In the genomic region with DNA sequence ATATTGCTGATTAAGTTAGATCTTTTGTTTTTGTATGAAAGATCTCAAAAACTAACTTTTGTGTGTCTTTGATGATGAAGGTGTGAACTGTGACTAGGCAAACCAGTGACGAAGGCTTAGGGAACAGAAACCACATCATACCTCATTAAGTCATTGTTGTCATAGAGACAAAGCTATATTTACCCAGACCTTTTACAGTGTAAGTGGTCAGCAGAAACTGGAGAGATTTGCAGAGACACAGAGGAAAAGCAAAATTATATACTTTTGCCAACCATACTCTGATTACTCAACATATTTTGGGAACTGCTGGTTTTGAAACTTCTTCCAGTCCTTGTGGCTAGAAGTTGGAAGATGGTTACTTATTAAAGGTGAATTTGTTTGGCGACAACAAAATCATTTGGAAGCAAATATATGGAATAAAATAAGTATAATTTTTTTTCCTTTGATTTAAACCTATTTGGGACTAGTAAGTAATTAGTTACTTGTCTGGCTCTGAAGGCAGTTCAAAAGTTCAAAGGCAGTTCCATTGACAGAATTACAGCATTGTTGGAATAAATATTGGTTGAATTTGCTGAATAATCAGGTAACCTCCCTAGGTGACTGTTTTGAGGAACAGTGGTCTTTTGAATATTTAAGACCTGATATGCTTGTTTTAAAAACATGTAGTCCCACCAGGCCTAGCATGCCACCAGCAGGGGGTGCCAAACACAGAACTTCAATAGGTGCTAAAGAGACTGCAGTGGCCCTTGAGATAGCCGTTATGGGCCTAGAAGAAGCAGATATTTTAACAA, we compare ENCODE assay signal across 2 cellular contexts.
A peak's percentile ranks its signal among the peaks of the same experiment; 100 is the strongest.
TF ChIP-seq lines count a peak whose summit lies in the region.

No MANE protein-coding gene starts in this region.

TF ChIP-seq in HEK293, 187 proteins besides CTCF, POLR2A, EP300 and RAD21 (continued from another document):
- TF ChIP-seq, protein P1, sequence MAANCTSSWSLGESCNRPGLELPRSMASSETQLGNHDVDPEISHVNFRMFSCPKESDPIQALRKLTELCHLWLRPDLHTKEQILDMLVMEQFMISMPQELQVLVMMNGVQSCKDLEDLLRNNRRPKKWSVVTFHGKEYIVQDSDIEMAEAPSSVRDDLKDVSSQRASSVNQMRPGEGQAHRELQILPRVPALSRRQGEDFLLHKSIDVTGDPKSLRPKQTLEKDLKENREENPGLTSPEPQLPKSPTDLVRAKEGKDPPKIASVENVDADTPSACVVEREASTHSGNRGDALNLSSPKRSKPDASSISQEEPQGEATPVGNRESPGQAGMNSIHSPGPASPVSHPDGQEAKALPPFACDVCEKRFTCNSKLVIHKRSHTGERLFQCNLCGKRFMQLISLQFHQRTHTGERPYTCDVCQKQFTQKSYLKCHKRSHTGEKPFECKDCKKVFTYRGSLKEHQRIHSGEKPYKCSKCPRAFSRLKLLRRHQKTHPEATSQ (tag by site-specific recombination; IDR thresholded peaks at IDR 0.05) = no peak
- TF ChIP-seq ZNF239 (tag by site-specific recombination; IDR thresholded peaks at IDR 0.05) = no peak
- no peak for TF ChIP-seq ZNF76 (tag by site-specific recombination; IDR thresholded peaks at IDR 0.05; ENCODE audit: borderline replicate concordance, low read depth)
- TF ChIP-seq ZNF138 (tag by site-specific recombination; IDR thresholded peaks at IDR 0.05; ENCODE audit: borderline replicate concordance) = no peak
- TF ChIP-seq, protein P2, sequence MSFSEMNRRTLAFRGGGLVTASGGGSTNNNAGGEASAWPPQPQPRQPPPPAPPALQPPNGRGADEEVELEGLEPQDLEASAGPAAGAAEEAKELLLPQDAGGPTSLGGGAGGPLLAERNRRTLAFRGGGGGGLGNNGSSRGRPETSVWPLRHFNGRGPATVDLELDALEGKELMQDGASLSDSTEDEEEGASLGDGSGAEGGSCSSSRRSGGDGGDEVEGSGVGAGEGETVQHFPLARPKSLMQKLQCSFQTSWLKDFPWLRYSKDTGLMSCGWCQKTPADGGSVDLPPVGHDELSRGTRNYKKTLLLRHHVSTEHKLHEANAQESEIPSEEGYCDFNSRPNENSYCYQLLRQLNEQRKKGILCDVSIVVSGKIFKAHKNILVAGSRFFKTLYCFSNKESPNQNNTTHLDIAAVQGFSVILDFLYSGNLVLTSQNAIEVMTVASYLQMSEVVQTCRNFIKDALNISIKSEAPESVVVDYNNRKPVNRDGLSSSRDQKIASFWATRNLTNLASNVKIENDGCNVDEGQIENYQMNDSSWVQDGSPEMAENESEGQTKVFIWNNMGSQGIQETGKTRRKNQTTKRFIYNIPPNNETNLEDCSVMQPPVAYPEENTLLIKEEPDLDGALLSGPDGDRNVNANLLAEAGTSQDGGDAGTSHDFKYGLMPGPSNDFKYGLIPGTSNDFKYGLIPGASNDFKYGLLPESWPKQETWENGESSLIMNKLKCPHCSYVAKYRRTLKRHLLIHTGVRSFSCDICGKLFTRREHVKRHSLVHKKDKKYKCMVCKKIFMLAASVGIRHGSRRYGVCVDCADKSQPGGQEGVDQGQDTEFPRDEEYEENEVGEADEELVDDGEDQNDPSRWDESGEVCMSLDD (tag by site-specific recombination; IDR thresholded peaks at IDR 0.05) = no peak
- no peak for TF ChIP-seq ZNF521 (tag by site-specific recombination; IDR thresholded peaks at IDR 0.05)
- TF ChIP-seq, protein P3, sequence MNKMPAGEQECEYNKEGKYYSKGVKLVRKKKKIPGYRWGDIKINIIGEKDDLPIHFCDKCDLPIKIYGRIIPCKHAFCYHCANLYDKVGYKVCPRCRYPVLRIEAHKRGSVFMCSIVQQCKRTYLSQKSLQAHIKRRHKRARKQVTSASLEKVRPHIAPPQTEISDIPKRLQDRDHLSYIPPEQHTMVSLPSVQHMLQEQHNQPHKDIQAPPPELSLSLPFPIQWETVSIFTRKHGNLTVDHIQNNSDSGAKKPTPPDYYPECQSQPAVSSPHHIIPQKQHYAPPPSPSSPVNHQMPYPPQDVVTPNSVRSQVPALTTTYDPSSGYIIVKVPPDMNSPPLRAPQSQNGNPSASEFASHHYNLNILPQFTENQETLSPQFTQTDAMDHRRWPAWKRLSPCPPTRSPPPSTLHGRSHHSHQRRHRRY (tag by site-specific recombination; IDR thresholded peaks at IDR 0.05) = no peak
- TF ChIP-seq, protein P4, sequence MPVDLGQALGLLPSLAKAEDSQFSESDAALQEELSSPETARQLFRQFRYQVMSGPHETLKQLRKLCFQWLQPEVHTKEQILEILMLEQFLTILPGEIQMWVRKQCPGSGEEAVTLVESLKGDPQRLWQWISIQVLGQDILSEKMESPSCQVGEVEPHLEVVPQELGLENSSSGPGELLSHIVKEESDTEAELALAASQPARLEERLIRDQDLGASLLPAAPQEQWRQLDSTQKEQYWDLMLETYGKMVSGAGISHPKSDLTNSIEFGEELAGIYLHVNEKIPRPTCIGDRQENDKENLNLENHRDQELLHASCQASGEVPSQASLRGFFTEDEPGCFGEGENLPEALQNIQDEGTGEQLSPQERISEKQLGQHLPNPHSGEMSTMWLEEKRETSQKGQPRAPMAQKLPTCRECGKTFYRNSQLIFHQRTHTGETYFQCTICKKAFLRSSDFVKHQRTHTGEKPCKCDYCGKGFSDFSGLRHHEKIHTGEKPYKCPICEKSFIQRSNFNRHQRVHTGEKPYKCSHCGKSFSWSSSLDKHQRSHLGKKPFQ (tag by site-specific recombination; IDR thresholded peaks at IDR 0.05) = peak; percentile 74
- TF ChIP-seq, protein P5, sequence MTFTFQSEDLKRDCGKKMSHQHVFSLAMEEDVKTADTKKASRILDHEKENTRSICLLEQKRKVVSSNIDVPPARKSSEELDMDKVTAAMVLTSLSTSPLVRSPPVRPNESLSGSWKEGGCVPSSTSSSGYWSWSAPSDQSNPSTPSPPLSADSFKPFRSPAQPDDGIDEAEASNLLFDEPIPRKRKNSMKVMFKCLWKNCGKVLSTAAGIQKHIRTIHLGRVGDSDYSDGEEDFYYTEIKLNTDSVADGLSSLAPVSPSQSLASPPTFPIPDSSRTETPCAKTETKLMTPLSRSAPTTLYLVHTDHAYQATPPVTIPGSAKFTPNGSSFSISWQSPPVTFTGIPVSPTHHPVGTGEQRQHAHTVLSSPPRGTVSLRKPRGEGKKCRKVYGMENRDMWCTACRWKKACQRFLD (tag by site-specific recombination; IDR thresholded peaks at IDR 0.05) = no peak
- TF ChIP-seq, protein P6, sequence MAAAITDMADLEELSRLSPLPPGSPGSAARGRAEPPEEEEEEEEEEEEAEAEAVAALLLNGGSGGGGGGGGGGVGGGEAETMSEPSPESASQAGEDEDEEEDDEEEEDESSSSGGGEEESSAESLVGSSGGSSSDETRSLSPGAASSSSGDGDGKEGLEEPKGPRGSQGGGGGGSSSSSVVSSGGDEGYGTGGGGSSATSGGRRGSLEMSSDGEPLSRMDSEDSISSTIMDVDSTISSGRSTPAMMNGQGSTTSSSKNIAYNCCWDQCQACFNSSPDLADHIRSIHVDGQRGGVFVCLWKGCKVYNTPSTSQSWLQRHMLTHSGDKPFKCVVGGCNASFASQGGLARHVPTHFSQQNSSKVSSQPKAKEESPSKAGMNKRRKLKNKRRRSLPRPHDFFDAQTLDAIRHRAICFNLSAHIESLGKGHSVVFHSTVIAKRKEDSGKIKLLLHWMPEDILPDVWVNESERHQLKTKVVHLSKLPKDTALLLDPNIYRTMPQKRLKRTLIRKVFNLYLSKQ (tag by site-specific recombination; IDR thresholded peaks at IDR 0.05; ENCODE audit: borderline replicate concordance) = no peak

TF ChIP-seq in K562, 482 proteins besides CTCF, POLR2A, EP300 and RAD21 (continued from another document and continues in another):
- no peak for TF ChIP-seq HEY1 (CRISPR knock-in tag; IDR thresholded peaks at IDR 0.05; ENCODE audit: borderline replicate concordance)
- TF ChIP-seq ZNF124 (CRISPR knock-in tag; IDR thresholded peaks at IDR 0.05) = no peak
- TF ChIP-seq, protein P7, sequence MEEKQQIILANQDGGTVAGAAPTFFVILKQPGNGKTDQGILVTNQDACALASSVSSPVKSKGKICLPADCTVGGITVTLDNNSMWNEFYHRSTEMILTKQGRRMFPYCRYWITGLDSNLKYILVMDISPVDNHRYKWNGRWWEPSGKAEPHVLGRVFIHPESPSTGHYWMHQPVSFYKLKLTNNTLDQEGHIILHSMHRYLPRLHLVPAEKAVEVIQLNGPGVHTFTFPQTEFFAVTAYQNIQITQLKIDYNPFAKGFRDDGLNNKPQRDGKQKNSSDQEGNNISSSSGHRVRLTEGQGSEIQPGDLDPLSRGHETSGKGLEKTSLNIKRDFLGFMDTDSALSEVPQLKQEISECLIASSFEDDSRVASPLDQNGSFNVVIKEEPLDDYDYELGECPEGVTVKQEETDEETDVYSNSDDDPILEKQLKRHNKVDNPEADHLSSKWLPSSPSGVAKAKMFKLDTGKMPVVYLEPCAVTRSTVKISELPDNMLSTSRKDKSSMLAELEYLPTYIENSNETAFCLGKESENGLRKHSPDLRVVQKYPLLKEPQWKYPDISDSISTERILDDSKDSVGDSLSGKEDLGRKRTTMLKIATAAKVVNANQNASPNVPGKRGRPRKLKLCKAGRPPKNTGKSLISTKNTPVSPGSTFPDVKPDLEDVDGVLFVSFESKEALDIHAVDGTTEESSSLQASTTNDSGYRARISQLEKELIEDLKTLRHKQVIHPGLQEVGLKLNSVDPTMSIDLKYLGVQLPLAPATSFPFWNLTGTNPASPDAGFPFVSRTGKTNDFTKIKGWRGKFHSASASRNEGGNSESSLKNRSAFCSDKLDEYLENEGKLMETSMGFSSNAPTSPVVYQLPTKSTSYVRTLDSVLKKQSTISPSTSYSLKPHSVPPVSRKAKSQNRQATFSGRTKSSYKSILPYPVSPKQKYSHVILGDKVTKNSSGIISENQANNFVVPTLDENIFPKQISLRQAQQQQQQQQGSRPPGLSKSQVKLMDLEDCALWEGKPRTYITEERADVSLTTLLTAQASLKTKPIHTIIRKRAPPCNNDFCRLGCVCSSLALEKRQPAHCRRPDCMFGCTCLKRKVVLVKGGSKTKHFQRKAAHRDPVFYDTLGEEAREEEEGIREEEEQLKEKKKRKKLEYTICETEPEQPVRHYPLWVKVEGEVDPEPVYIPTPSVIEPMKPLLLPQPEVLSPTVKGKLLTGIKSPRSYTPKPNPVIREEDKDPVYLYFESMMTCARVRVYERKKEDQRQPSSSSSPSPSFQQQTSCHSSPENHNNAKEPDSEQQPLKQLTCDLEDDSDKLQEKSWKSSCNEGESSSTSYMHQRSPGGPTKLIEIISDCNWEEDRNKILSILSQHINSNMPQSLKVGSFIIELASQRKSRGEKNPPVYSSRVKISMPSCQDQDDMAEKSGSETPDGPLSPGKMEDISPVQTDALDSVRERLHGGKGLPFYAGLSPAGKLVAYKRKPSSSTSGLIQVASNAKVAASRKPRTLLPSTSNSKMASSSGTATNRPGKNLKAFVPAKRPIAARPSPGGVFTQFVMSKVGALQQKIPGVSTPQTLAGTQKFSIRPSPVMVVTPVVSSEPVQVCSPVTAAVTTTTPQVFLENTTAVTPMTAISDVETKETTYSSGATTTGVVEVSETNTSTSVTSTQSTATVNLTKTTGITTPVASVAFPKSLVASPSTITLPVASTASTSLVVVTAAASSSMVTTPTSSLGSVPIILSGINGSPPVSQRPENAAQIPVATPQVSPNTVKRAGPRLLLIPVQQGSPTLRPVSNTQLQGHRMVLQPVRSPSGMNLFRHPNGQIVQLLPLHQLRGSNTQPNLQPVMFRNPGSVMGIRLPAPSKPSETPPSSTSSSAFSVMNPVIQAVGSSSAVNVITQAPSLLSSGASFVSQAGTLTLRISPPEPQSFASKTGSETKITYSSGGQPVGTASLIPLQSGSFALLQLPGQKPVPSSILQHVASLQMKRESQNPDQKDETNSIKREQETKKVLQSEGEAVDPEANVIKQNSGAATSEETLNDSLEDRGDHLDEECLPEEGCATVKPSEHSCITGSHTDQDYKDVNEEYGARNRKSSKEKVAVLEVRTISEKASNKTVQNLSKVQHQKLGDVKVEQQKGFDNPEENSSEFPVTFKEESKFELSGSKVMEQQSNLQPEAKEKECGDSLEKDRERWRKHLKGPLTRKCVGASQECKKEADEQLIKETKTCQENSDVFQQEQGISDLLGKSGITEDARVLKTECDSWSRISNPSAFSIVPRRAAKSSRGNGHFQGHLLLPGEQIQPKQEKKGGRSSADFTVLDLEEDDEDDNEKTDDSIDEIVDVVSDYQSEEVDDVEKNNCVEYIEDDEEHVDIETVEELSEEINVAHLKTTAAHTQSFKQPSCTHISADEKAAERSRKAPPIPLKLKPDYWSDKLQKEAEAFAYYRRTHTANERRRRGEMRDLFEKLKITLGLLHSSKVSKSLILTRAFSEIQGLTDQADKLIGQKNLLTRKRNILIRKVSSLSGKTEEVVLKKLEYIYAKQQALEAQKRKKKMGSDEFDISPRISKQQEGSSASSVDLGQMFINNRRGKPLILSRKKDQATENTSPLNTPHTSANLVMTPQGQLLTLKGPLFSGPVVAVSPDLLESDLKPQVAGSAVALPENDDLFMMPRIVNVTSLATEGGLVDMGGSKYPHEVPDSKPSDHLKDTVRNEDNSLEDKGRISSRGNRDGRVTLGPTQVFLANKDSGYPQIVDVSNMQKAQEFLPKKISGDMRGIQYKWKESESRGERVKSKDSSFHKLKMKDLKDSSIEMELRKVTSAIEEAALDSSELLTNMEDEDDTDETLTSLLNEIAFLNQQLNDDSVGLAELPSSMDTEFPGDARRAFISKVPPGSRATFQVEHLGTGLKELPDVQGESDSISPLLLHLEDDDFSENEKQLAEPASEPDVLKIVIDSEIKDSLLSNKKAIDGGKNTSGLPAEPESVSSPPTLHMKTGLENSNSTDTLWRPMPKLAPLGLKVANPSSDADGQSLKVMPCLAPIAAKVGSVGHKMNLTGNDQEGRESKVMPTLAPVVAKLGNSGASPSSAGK (IDR thresholded peaks at IDR 0.05) = no peak
- no peak for TF ChIP-seq ZNF644 (tag; IDR thresholded peaks at IDR 0.05; ENCODE audit: low read depth)
- no peak for TF ChIP-seq ZKSCAN1 (IDR thresholded peaks at IDR 0.05; ENCODE audit: low read depth, low read length)
- TF ChIP-seq, protein P8, sequence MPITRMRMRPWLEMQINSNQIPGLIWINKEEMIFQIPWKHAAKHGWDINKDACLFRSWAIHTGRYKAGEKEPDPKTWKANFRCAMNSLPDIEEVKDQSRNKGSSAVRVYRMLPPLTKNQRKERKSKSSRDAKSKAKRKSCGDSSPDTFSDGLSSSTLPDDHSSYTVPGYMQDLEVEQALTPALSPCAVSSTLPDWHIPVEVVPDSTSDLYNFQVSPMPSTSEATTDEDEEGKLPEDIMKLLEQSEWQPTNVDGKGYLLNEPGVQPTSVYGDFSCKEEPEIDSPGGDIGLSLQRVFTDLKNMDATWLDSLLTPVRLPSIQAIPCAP (CRISPR knock-in tag; IDR thresholded peaks at IDR 0.05; ENCODE audit: borderline replicate concordance) = no peak
- TF ChIP-seq, protein P9, sequence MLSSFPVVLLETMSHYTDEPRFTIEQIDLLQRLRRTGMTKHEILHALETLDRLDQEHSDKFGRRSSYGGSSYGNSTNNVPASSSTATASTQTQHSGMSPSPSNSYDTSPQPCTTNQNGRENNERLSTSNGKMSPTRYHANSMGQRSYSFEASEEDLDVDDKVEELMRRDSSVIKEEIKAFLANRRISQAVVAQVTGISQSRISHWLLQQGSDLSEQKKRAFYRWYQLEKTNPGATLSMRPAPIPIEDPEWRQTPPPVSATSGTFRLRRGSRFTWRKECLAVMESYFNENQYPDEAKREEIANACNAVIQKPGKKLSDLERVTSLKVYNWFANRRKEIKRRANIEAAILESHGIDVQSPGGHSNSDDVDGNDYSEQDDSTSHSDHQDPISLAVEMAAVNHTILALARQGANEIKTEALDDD (IDR thresholded peaks at IDR 0.05) = peak; percentile 30; the same call in 1 of the 2 replicates
- TF ChIP-seq HOXB6 (CRISPR knock-in tag; IDR thresholded peaks at IDR 0.05; ENCODE audit: borderline replicate concordance) = no peak
- TF ChIP-seq, protein P10, sequence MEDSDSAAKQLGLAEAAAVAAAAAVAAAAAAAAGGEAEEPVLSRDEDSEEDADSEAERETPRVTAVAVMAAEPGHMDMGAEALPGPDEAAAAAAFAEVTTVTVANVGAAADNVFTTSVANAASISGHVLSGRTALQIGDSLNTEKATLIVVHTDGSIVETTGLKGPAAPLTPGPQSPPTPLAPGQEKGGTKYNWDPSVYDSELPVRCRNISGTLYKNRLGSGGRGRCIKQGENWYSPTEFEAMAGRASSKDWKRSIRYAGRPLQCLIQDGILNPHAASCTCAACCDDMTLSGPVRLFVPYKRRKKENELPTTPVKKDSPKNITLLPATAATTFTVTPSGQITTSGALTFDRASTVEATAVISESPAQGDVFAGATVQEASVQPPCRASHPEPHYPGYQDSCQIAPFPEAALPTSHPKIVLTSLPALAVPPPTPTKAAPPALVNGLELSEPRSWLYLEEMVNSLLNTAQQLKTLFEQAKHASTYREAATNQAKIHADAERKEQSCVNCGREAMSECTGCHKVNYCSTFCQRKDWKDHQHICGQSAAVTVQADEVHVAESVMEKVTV (CRISPR knock-in tag; IDR thresholded peaks at IDR 0.05) = 0 out of 2 replicates have a peak, but pooled peaks have one; percentile 18
- no peak for TF ChIP-seq NCOA1 (IDR thresholded peaks at IDR 0.05; ENCODE audit: low read depth)
